Comparison of ENCODE assay signal across 9 cellular contexts in the genomic region with DNA sequence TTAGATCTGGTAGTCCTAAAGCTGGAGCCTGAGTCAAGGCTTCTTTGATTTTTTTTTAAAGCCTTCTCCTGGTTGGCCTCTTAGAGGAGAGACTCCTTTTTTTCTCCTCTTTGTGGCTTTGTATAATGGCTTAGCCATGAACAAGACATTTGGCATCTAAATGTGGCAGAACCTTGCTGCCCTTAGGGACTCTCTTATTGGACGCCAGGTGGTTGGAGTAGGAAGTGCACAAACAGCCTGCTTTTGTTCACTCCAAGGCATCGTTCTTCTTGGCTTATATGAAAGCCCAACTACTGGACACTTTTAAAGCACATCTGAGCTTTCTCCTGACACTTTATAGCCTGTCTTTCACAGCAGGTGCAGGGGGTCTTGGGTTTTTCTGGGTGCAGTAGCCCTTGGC. TPM values are rescaled to one million over a fixed set of nuclear protein-coding genes. Genes with fewer than 3 reads are reported as not detected.
DNase-seq lines count a peak whose midpoint lies in the region; ATAC-seq, FAIRE-seq and TF ChIP-seq lines count a peak whose summit lies in the region.
"Had no signal": no experiment of that assay in that cellular context is flagged by ENCODE, and none has a peak within 500 bp of the region (broad histone marks: within the 10 kb centered on the region; RNA-seq: fewer than 3 reads in every experiment).

No MANE protein-coding gene starts in this region.

- H3K4me1 ChIP-seq in kidney (ENCODE audit: control insufficient read depth in 1 of 2, insufficient read depth in 1 of 2, low read depth in 1 of 2, low read length in 2 of 2) (peaks cover 0 to 9% of the 10 kb centered on the region in 2 donors), aorta (ENCODE audit: control insufficient read depth in 1 of 2, insufficient read depth in 2 of 2, low read length in 2 of 2) (peaks cover 3 to 5% of the 10 kb centered on the region in 2 donors)

- H3K9ac ChIP-seq in kidney (ENCODE audit: low read length in 2 of 2): no peak overlapping the region

- peak; percentile 10 for TF ChIP-seq CTCF in kidney (IDR thresholded peaks at IDR 0.05; ENCODE audit: borderline replicate concordance, extremely low read depth, insufficient read depth)

- peak overlapping the region; percentile 71 to 97 for H3K4me3 ChIP-seq in kidney (ENCODE audit: low read length in 2 of 2)
- peak overlapping the region in 1 of 2 donors; percentile 79 for H3K4me3 ChIP-seq in aorta (ENCODE audit: low read length in 2 of 2)

- ATAC-seq in Right ventricle myocardium inferior: peak; percentile 36
- ATAC-seq in activated T-cell treated with anti-CD3 and anti-CD28 coated beads, Interleukin-2, amount 50 U/mL, for 4 hours: peak in 1 of 2 donors; percentile 39
- ATAC-seq in aorta (ENCODE audit: low FRiP score): peak; percentile 28

- peak overlapping the region; percentile 82 for H3K4me3 Mint-ChIP-seq in activated T-cell treated with anti-CD3 and anti-CD28 coated beads, Interleukin-2, amount 50 U/mL, for 4 hours

- H3K4me1 Mint-ChIP-seq in activated T-cell treated with anti-CD3 and anti-CD28 coated beads, Interleukin-2, amount 50 U/mL, for 4 hours (ENCODE audit: low read depth): peaks cover 24% of the 10 kb centered on the region

- H3K9me3 ChIP-seq in kidney (ENCODE audit: control insufficient read depth in 1 of 2, low read length in 2 of 2) (peaks cover 0 to 5% of the 10 kb centered on the region in 2 donors), aorta (ENCODE audit: control insufficient read depth, low read length) (no peaks in the 10 kb centered on the region)

- no peak overlapping the region for H3K27ac ChIP-seq in kidney (ENCODE audit: low read depth in 2 of 2, low read length in 2 of 2)
- H3K27ac ChIP-seq in aorta (ENCODE audit: low read depth in 1 of 2, low read length in 2 of 2): no peak overlapping the region

- H3K36me3 Mint-ChIP-seq in activated T-cell treated with anti-CD3 and anti-CD28 coated beads, Interleukin-2, amount 50 U/mL, for 4 hours (ENCODE audit: insufficient read depth): no peaks in the 10 kb centered on the region

- H3K36me3 ChIP-seq in kidney (ENCODE audit: control insufficient read depth in 1 of 2, insufficient read depth in 2 of 2, low read length in 2 of 2): no peaks in the 10 kb centered on the region
- H3K36me3 ChIP-seq in aorta (ENCODE audit: control insufficient read depth in 1 of 2, insufficient read depth in 2 of 2, low read length in 1 of 2): no peaks in the 10 kb centered on the region

- intact Hi-C loops in Right ventricle myocardium inferior (cut with DNase I) (no loop called here), cardiac septum (cut with DNase I) (no loop called here), kidney (cut with DNase I) (no loop called here), aorta (cut with DNase I) (no loop called here)

- H3K27me3 ChIP-seq in aorta (ENCODE audit: control insufficient read depth in 1 of 2, insufficient read depth in 2 of 2, low read length in 1 of 2): no peaks in the 10 kb centered on the region

- peaks cover 19% of the 10 kb centered on the region for H3K9me3 Mint-ChIP-seq in activated T-cell treated with anti-CD3 and anti-CD28 coated beads, Interleukin-2, amount 50 U/mL, for 4 hours

- 0 to 5% methylated on average over 2 of the region's 2 CpGs for whole genome bisulfite sequencing in aorta, 2 donors

- DNase-seq in Right ventricle myocardium inferior (ENCODE audit: missing footprints) (no peak), cardiac septum (ENCODE audit: low spot score) (no peak), HT1080 (ENCODE audit: low read depth) (peak; percentile 25), kidney (no peak), aorta (no peak), NCI-H1417 treated with DMSO at 0.1 percent for 48 hours (lab: John Stamatoyannopoulos, UW) (no peak)
- DNase-seq in activated T-cell treated with anti-CD3 and anti-CD28 coated beads, Interleukin-2, amount 50 U/mL, for 4 hours: no peak
- no peak for DNase-seq in stimulated activated CD4-positive, alpha-beta T cell treated with anti-CD3 and anti-CD28 coated beads, Interleukin-4, amount 100 ng/mL, for 1 hour

- H3K27me3 Mint-ChIP-seq in activated T-cell treated with anti-CD3 and anti-CD28 coated beads, Interleukin-2, amount 50 U/mL, for 4 hours (ENCODE audit: low read depth): no peaks in the 10 kb centered on the region

- no peak for FAIRE-seq in kidney (lab: Jason Lieb, UNC)
- FAIRE-seq: GM18507 had no signal

RNA-seq across cellular contexts. Expression of a gene that starts 25.0 kb away (rescaled TPM):
- total RNA-seq in Right ventricle myocardium inferior (not detected), cardiac septum (not detected), kidney (0.22 TPM), aorta (not detected)
- not detected in 2 replicates for total RNA-seq in HT1080 (2014; rRNA removed; shearing (Covaris generic))
- polyA plus RNA-seq in HT1080 (2015; cell fraction: cytosol; rRNA removed): not detected in 2 replicates
- polyA plus RNA-seq in HT1080 (2015; cell fraction: nucleus; rRNA removed): not detected in 2 replicates
- not detected for total RNA-seq in activated T-cell treated with anti-CD3 and anti-CD28 coated beads, Interleukin-2, amount 50 U/mL, for 4 hours
- polyA plus RNA-seq in kidney (ENCODE audit: insufficient read depth, low read depth, low replicate concordance) (not detected), aorta (not detected)
